Comparison of ENCODE assay signal across 1 cellular context in genomic region chr9:136007276-136007675, GRCh38.
TF ChIP-seq lines count a peak whose summit lies in the region.

No MANE protein-coding gene starts in this region.

TF ChIP-seq in HepG2, 621 proteins besides CTCF, POLR2A, EP300 and RAD21:
- no peak for TF ChIP-seq WIZ (CRISPR knock-in tag; IDR thresholded peaks at IDR 0.05)
- TF ChIP-seq MXD1 (CRISPR knock-in tag; IDR thresholded peaks at IDR 0.05) = no peak
- no peak for TF ChIP-seq ZNF691 (CRISPR knock-in tag; IDR thresholded peaks at IDR 0.05; ENCODE audit: borderline replicate concordance, low read depth)
- no peak for TF ChIP-seq ZNF784 (CRISPR knock-in tag; IDR thresholded peaks at IDR 0.05; ENCODE audit: borderline replicate concordance)
- peak; percentile 71 for TF ChIP-seq AGO2 (optimal IDR thresholded peaks at IDR 0.05; ENCODE audit: low read depth, low read length)
- TF ChIP-seq ZSCAN31 (CRISPR knock-in tag; IDR thresholded peaks at IDR 0.05; ENCODE audit: low read depth) = no peak
- TF ChIP-seq ZBTB38 (CRISPR knock-in tag; IDR thresholded peaks at IDR 0.05) = peak; percentile 44; the same call in 1 of the 2 replicates
- TF ChIP-seq CSRNP1 (CRISPR knock-in tag; IDR thresholded peaks at IDR 0.05) = no peak
- TF ChIP-seq RBFOX2 (IDR thresholded peaks at IDR 0.05; ENCODE audit: low read depth, low read length) = 0 out of 2 replicates have a peak, but pooled peaks have one; percentile 16
- no peak for TF ChIP-seq CHD4 (IDR thresholded peaks at IDR 0.05; ENCODE audit: borderline replicate concordance, low read length)
- TF ChIP-seq NR2C2 (CRISPR knock-in tag; IDR thresholded peaks at IDR 0.05; ENCODE audit: borderline replicate concordance) = no peak
- TF ChIP-seq KDM2A (CRISPR knock-in tag; IDR thresholded peaks at IDR 0.05; ENCODE audit: borderline replicate concordance, low read depth) = no peak; the same call in 1 of the 2 replicates
- TF ChIP-seq HNRNPLL (IDR thresholded peaks at IDR 0.05; ENCODE audit: low read depth, low read length, poor library complexity, severe bottlenecking) = peak; percentile 10
